Comparison of ENCODE assay signal across 34 cellular contexts in genomic region chr1:114535401-114535800, GRCh38.
"Had no signal": no experiment of that assay in that cellular context is flagged by ENCODE, and none has a peak within 500 bp of the region (broad histone marks: within the 10 kb centered on the region; RNA-seq: fewer than 3 reads in every experiment).

No MANE protein-coding gene starts in this region.

- H3K27ac ChIP-seq: adrenal gland, cardiac muscle cell, VCaP had no signal

- FAIRE-seq: astrocyte, bronchial epithelial cell, TTC549 had no signal

- H3K4me1 ChIP-seq: adrenal gland had no signal

- H3K27me3 ChIP-seq: adrenal gland, cardiac muscle cell had no signal

- H3K9me3 ChIP-seq: adrenal gland had no signal

- H3K36me3 ChIP-seq: adrenal gland, cardiac muscle cell had no signal

- DNase-seq: activated B cell treated with CpG ODN at 0.5 μM for 24 hours; activated CD4-positive, alpha-beta memory T cell treated with anti-CD3 and anti-CD28 coated beads for 36 hours; activated CD4-positive, alpha-beta T cell treated with anti-CD3 and anti-CD28 coated beads for 4 hours; activated CD4-positive, alpha-beta T cell treated with anti-CD3 and anti-CD28 coated beads, Interleukin-2, amount 10 ng/mL, durations not matched to agents 24 days and 14 days; activated CD4-positive, alpha-beta T cell treated with anti-CD3 and anti-CD28 coated beads, Interleukin-2, amount 50 U/mL, for 1 hour; activated CD4-positive, alpha-beta T cell treated with anti-CD3 and anti-CD28 coated beads, Interleukin-2, amount 50 U/mL, for 4 hours; activated CD4-positive, CD25-positive, alpha-beta regulatory T cell treated with anti-CD3 and anti-CD28 coated beads, Interleukin-2, amount 50 U/mL, for 72 hours; activated CD8-positive, alpha-beta memory T cell treated with anti-CD3 and anti-CD28 coated beads, Interleukin-2, amount 50 U/mL, for 4 hours; activated CD8-positive, alpha-beta T cell treated with anti-CD3 and anti-CD28 coated beads for 36 hours; activated effector memory CD4-positive, alpha-beta T cell treated with anti-CD3 and anti-CD28 coated beads, Interleukin-2, amount 50 U/mL, for 16 hours; activated gamma-delta T cell treated with Interleukin-2 at 50 U/mL for 16 hours; activated naive CD4-positive, alpha-beta T cell; activated naive CD4-positive, alpha-beta T cell treated with anti-CD3 and anti-CD28 coated beads for 36 hours; activated naive CD4-positive, alpha-beta T cell treated with anti-CD3 and anti-CD28 coated beads, Interleukin-2, amount 50 U/mL, for 16 hours; activated naive CD8-positive, alpha-beta T cell treated with anti-CD3 and anti-CD28 coated beads for 36 hours; activated T-cell treated with anti-CD3 and anti-CD28 coated beads for 4 hours; activated T-cell treated with anti-CD3 and anti-CD28 coated beads, Interleukin-2, amount 50 U/mL, for 1 hour; activated T-cell treated with anti-CD3 and anti-CD28 coated beads, Interleukin-2, amount 50 U/mL, for 4 hours; activated T-cell treated with anti-CD3 and anti-CD28 coated beads, Interleukin-2, amount 50 U/mL, for 72 hours; adrenal gland; amniotic stem cell; aorta; caudate nucleus; cerebellar nuclear complex; T-helper 1 cell; T-helper 2 cell; T-helper 9 cell had no signal

- H3K4me3 ChIP-seq: adrenal gland, cardiac muscle cell had no signal

- ATAC-seq: activated CD8-positive, alpha-beta T cell treated with anti-CD3 and anti-CD28 coated beads for 36 hours; activated naive CD4-positive, alpha-beta T cell treated with anti-CD3 and anti-CD28 coated beads, Interleukin-2, amount 50 U/mL, for 72 hours; activated T-cell treated with anti-CD3 and anti-CD28 coated beads, Interleukin-2, amount 50 U/mL, for 4 hours; activated T-cell treated with anti-CD3 and anti-CD28 coated beads, Interleukin-2, amount 50 U/mL, for 72 hours; activated T-helper 17 cell treated with anti-CD3 and anti-CD28 coated beads, Interleukin-2, amount 50 U/mL, for 72 hours had no signal
